In the genomic region with DNA sequence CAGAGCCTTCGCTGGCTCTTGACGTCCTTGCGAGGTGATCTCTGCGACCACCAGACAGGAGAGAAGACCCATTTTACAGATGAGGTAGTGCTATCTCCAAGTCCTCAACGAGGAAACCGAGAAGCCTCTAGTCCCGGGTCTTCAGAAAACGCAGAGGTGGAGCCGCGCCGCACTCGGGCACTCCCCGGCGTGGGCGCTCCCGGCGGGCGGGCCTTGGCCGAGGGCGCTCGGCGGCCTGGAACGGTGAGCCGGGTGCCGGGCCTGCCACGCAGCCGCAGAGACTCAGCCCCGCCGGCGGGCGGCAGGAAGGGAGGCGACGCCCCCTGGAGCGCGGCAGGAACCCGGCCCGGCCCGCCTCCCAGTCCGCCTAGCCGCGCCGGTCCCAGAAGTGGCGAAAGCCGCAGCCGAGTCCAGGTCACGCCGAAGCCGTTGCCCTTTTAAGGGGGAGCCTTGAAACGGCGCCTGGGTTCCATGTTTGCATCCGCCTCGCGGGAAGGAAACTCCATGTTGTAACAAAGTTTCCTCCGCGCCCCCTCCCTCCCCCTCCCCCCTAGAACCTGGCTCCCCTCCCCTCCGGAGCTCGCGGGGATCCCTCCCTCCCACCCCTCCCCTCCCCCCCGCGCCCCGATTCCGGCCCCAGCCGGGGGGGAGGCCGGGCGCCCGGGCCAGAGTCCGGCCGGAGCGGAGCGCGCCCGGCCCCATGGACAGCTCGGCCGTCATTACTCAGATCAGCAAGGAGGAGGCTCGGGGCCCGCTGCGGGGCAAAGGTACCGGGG, we compare ENCODE assay signal across 1 cellular context.
TF ChIP-seq lines count a peak whose summit lies in the region.

A gene with protein sequence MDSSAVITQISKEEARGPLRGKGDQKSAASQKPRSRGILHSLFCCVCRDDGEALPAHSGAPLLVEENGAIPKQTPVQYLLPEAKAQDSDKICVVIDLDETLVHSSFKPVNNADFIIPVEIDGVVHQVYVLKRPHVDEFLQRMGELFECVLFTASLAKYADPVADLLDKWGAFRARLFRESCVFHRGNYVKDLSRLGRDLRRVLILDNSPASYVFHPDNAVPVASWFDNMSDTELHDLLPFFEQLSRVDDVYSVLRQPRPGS (plus strand): TSS at position 478 of the 776 bp plus-strand sequence. CDS start 223 bp downstream, at position 701.

TF ChIP-seq in H1, 55 proteins besides CTCF, POLR2A, EP300 and RAD21:
- TF ChIP-seq SIN3A (conservative IDR thresholded peaks at IDR 0.05 in 1 of 2, IDR thresholded peaks at IDR 0.05 in 1 of 2; ENCODE audit: low read depth in 1 of 2, low read length in 2 of 2), result peak in 1 of 2 experiments; percentile 70; a peak in 1 of 4 replicates
- peak; percentile 85; the same call in 1 of the 2 replicates for TF ChIP-seq YY1 (IDR thresholded peaks at IDR 0.05; ENCODE audit: low read depth, low read length)
- TF ChIP-seq CHD1 (IDR thresholded peaks at IDR 0.05; ENCODE audit: low read depth, low read length), result no peak
- peak; percentile 47; the same call in 1 of the 2 replicates for TF ChIP-seq TEAD4 (IDR thresholded peaks at IDR 0.05; ENCODE audit: low read depth, low read length)
- TF ChIP-seq, protein P1, sequence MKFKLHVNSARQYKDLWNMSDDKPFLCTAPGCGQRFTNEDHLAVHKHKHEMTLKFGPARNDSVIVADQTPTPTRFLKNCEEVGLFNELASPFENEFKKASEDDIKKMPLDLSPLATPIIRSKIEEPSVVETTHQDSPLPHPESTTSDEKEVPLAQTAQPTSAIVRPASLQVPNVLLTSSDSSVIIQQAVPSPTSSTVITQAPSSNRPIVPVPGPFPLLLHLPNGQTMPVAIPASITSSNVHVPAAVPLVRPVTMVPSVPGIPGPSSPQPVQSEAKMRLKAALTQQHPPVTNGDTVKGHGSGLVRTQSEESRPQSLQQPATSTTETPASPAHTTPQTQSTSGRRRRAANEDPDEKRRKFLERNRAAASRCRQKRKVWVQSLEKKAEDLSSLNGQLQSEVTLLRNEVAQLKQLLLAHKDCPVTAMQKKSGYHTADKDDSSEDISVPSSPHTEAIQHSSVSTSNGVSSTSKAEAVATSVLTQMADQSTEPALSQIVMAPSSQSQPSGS (IDR thresholded peaks at IDR 0.05; ENCODE audit: low read length), result no peak
- TF ChIP-seq SRF (IDR thresholded peaks at IDR 0.05; ENCODE audit: low read depth, low read length), result no peak
- peak; percentile 89 for TF ChIP-seq KDM1A (IDR thresholded peaks at IDR 0.05; ENCODE audit: borderline replicate concordance, low read length)
- TF ChIP-seq CREB1 (IDR thresholded peaks at IDR 0.05), result 0 out of 2 replicates have a peak, but pooled peaks have one; percentile 3
- TF ChIP-seq SP1 (IDR thresholded peaks at IDR 0.05; ENCODE audit: low read depth, low read length), result peak; percentile 75
- peak; percentile 62 for TF ChIP-seq EZH2 (IDR thresholded peaks at IDR 0.05; ENCODE audit: low read depth, low read length, severe bottlenecking)
- TF ChIP-seq KDM4A (IDR thresholded peaks at IDR 0.05; ENCODE audit: low read depth, low read length, severe bottlenecking), result peak; percentile 20
- TF ChIP-seq, protein P2, sequence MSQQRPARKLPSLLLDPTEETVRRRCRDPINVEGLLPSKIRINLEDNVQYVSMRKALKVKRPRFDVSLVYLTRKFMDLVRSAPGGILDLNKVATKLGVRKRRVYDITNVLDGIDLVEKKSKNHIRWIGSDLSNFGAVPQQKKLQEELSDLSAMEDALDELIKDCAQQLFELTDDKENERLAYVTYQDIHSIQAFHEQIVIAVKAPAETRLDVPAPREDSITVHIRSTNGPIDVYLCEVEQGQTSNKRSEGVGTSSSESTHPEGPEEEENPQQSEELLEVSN (IDR thresholded peaks at IDR 0.05), result peak; percentile 78; the same call in 1 of the 2 replicates
- TF ChIP-seq, protein P3, sequence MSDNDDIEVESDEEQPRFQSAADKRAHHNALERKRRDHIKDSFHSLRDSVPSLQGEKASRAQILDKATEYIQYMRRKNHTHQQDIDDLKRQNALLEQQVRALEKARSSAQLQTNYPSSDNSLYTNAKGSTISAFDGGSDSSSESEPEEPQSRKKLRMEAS (IDR thresholded peaks at IDR 0.05), result peak; percentile 96
- peak; percentile 47; the same call in 1 of the 2 replicates for TF ChIP-seq GABPA (IDR thresholded peaks at IDR 0.05; ENCODE audit: borderline replicate concordance, insufficient read depth, low read length)
- TF ChIP-seq POLR2AphosphoS5 (IDR thresholded peaks at IDR 0.05; ENCODE audit: low read depth, low read length), result no peak
- TF ChIP-seq EGR1 (IDR thresholded peaks at IDR 0.05; ENCODE audit: borderline replicate concordance, low read depth, low read length), result peak; percentile 76
- peak; percentile 15; the same call in 1 of the 2 replicates for TF ChIP-seq TAF1 (IDR thresholded peaks at IDR 0.05; ENCODE audit: low read depth, low read length)
- TF ChIP-seq HDAC2 (IDR thresholded peaks at IDR 0.05; ENCODE audit: borderline replicate concordance in 1 of 2, low read depth in 2 of 2, low read length in 2 of 2), result 0 out of 4 replicates have a peak, but pooled peaks of 1 of the 2 experiments have one; percentile 35
- no peak for TF ChIP-seq JUN (IDR thresholded peaks at IDR 0.05; ENCODE audit: low read depth, low read length)
- TF ChIP-seq BCL11A (IDR thresholded peaks at IDR 0.05; ENCODE audit: low read depth in 2 of 2, low read length in 2 of 2), result no peak
- peak; percentile 81; the same call in 1 of the 2 replicates for TF ChIP-seq SP4 (IDR thresholded peaks at IDR 0.05; ENCODE audit: low read length)
- TF ChIP-seq BACH1 (IDR thresholded peaks at IDR 0.05; ENCODE audit: low read length), result peak; percentile 40; the same call in 1 of the 2 replicates
- TF ChIP-seq SAP30 (IDR thresholded peaks at IDR 0.05; ENCODE audit: insufficient read depth, insufficient replicate concordance, low read length), result no peak
- peak; percentile 65; the same call in 1 of the 2 replicates for TF ChIP-seq SUZ12 (IDR thresholded peaks at IDR 0.05; ENCODE audit: low read length)
- peak; percentile 67 for TF ChIP-seq RNF2 (IDR thresholded peaks at IDR 0.05; ENCODE audit: borderline replicate concordance, low read depth, low read length, missing control alignments, poor library complexity, severe bottlenecking)
